Comparison of ENCODE assay signal across 13 cellular contexts in the genomic region with DNA sequence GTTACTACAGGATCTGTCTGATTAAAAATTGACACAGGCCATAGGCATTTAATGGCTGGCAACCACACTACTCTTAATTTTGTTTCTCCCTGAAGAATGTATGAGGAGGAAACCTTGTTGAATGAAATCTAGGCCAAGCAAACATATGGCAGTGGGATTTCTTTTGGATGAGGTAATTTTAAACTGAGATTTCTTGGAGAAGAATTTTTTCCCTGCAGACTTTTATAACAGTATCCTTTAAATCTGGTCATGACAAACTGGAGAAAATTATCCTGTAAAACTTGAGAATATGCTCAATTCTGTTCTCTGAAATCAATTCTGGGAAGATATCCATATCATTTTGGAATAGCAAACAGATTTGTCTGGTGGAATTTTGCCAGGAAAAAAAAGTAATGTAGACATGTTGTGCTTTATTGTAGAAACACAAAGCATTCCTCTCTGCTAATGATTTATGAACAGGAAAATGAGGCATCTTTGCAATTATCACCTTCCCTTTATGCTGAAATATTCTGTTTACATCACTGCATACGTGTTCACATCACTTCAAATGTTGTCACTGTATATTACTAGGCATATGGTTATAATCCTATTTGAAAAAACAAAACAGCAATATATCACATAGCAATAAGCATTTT.
DNase-seq lines count a peak whose midpoint lies in the region; ATAC-seq and TF ChIP-seq lines count a peak whose summit lies in the region.
"Had no signal": no experiment of that assay in that cellular context is flagged by ENCODE, and none has a peak within 500 bp of the region (broad histone marks: within the 10 kb centered on the region; RNA-seq: fewer than 3 reads in every experiment).

No MANE protein-coding gene starts in this region.

- WGBS in IMR-90 (ENCODE audit: extremely low coverage in 2 of 2, insufficient read length in 1 of 2), 2 experiments, result no CpG with 5 or more reads among the region's 1 CpG
- WGBS in sigmoid colon, 2 donors, result 61 to 78% methylated on average over 1 of the region's 1 CpG

- TF ChIP-seq POLR2A in IMR-90 (IDR thresholded peaks at IDR 0.05; ENCODE audit: low read depth, low read length) (no peak), sigmoid colon (IDR thresholded peaks at IDR 0.05) (no peak)

- POLR2A ChIA-PET in IMR-90 (lab: Charles Lee; ENCODE audit: unreplicated experiment), result no interaction called here

- intact Hi-C loops in IMR-90 (cut with micrococcal nuclease), result loop anchor here (5.0 kb wide), 1 partner anchor 70 kb away; no protein-coding TSS in a partner anchor
- intact Hi-C loops in sigmoid colon (cut with DNase I), result no loop called here

- H4K8ac ChIP-seq in IMR-90 (ENCODE audit: low read depth in 2 of 2, low read length in 2 of 2), result no peak overlapping the region

- ATAC-seq in IMR-90 (ENCODE audit: low read depth) (peak; percentile 94), GM21576 (IDR thresholded peaks at IDR 0.05; ENCODE audit: unreplicated experiment) (no peak)
- ATAC-seq: stimulated activated naive B cell treated with anti-CD40 and anti-IgM and Interleukin-4, amounts not matched to agents 10 μg/mL and 1 μg/mL and 100 μg/mL, for 72 hours had no signal

- no peaks in the 10 kb centered on the region for H3K79me1 ChIP-seq in IMR-90 (ENCODE audit: low read depth in 1 of 2, low read length in 2 of 2)

- CTCF ChIA-PET in IMR-90 (lab: Yijun Ruan, JAX), result interaction anchor here (0.6 to 1.1 kb wide), 3 partner anchors 10 to 840 kb away, joined by 3 read pairs; no protein-coding TSS in a partner anchor

- peak overlapping the region; percentile 61; the same call in 1 of the 2 replicates for H4K5ac ChIP-seq in IMR-90 (ENCODE audit: low read depth, low read length)

- DNase-seq in AG08396 (ENCODE audit: low spot score) (peak; percentile 29), IMR-90 (peak; percentile 87), brain microvascular endothelial cell (peak; percentile 40), left kidney (ENCODE audit: low read depth, low spot score) (peak; percentile 4), islet precursor cell (no peak), sigmoid colon (no peak), GM19238 (ENCODE audit: insufficient read length, low spot score) (no peak)
- DNase-seq: activated CD4-positive, alpha-beta T cell treated with anti-CD3 and anti-CD28 coated beads, Interleukin-2, amount 50 U/mL, for 48 hours; activated naive CD4-positive, alpha-beta T cell treated with anti-CD3 and anti-CD28 coated beads, Interleukin-2, amount 10 ng/mL, durations not matched to agents 7 days and 5 days; stimulated activated naive B cell treated with anti-CD40 and anti-IgM and Interleukin-4, amounts not matched to agents 10 μg/mL and 1 μg/mL and 100 μg/mL, for 72 hours; T-helper 1 cell had no signal

- no peak overlapping the region for H2AK9ac ChIP-seq in IMR-90 (replicated peaks; ENCODE audit: low read depth, low read length, poor library complexity)

- H3K9ac ChIP-seq in IMR-90 (ENCODE audit: low read depth, low read length), result no peak overlapping the region
- H3K9ac ChIP-seq: BLaER1 had no signal

- peak overlapping the region; percentile 89 for H2BK5ac ChIP-seq in IMR-90 (ENCODE audit: low read depth, low read length, poor library complexity, severe bottlenecking)

- H3K9me3 ChIP-seq in IMR-90 (ENCODE audit: control insufficient read depth, insufficient read depth, low read length) (no peaks in the 10 kb centered on the region), sigmoid colon (peaks cover 0 to 2% (median 0%) of the 10 kb centered on the region in 4 donors)
- H3K9me3 ChIP-seq: BLaER1 had no signal

- H4K91ac ChIP-seq in IMR-90 (ENCODE audit: insufficient read depth, low read depth, low read length), result no peak overlapping the region

- TF ChIP-seq EP300 in sigmoid colon (IDR thresholded peaks at IDR 0.05), result no peak

- H3K4me2 ChIP-seq in IMR-90 (ENCODE audit: low read depth, low read length), result peak overlapping the region; percentile 41; the same call in 1 of the 2 replicates
- H3K4me2 ChIP-seq: BLaER1 had no signal

- H3K4me3 ChIP-seq in IMR-90 (ENCODE audit: insufficient read depth, low read depth, low read length) (no peak overlapping the region), brain microvascular endothelial cell (ENCODE audit: low read depth, low read length) (no peak overlapping the region), sigmoid colon (no peak overlapping the region)
- H3K4me3 ChIP-seq: BLaER1 had no signal

- dilution Hi-C loops in IMR-90 (cut with HindIII; ENCODE audit: low sequenced_read_pairs, unreplicated experiment), result no loop called here

- no peak overlapping the region for H2AFZ ChIP-seq in IMR-90 (replicated peaks; ENCODE audit: low read length, poor library complexity)

- H3K4me1 ChIP-seq in IMR-90 (ENCODE audit: control insufficient read depth, insufficient read depth, low read length) (peaks cover 1% of the 10 kb centered on the region; the same call in 1 of the 2 replicates), sigmoid colon (peaks cover 0 to 10% (median 8%) of the 10 kb centered on the region in 4 donors)
- H3K4me1 ChIP-seq: BLaER1 had no signal

- H3K36me3 ChIP-seq in IMR-90 (ENCODE audit: control insufficient read depth, insufficient read depth, low read length), result no peaks in the 10 kb centered on the region
- no peaks in the 10 kb centered on the region for H3K36me3 ChIP-seq in brain microvascular endothelial cell (replicated peaks)
- no peaks in the 10 kb centered on the region for H3K36me3 ChIP-seq in sigmoid colon
- H3K36me3 ChIP-seq: BLaER1 had no signal

- no peaks in the 10 kb centered on the region for H4K20me1 ChIP-seq in IMR-90 (ENCODE audit: insufficient read depth, low read length)
- H4K20me1 ChIP-seq: BLaER1 had no signal

- peak overlapping the region; percentile 54 for H3K56ac ChIP-seq in IMR-90 (ENCODE audit: extremely low read depth, insufficient read depth, low read length)

- peak overlapping the region; percentile 59; the same call in 1 of the 2 replicates for H3K27ac ChIP-seq in IMR-90 (ENCODE audit: insufficient read depth, low read length)
- H3K27ac ChIP-seq in brain microvascular endothelial cell, result no peak overlapping the region
- no peak overlapping the region for H3K27ac ChIP-seq in sigmoid colon
- H3K27ac ChIP-seq: BLaER1 had no signal

- peak overlapping the region; percentile 65; the same call in 1 of the 2 replicates for H2BK20ac ChIP-seq in IMR-90 (ENCODE audit: low read depth, low read length)

- in situ Hi-C loops in IMR-90 (cut with MboI; ENCODE audit: low sequenced_read_pairs) (no loop called here), brain microvascular endothelial cell (cut with HindIII; ENCODE audit: low pct_ligation_motif_present, low sequenced_read_pairs) (no loop called here)

- H3K4ac ChIP-seq in IMR-90 (ENCODE audit: low read depth, low read length), result no peak overlapping the region

- peak overlapping the region; percentile 78; the same call in 1 of the 2 replicates for H3K18ac ChIP-seq in IMR-90 (ENCODE audit: low read depth, low read length)

- no peak for TF ChIP-seq RAD21 in IMR-90 (IDR thresholded peaks at IDR 0.05; ENCODE audit: low read length)

- H3K14ac ChIP-seq in IMR-90 (replicated peaks; ENCODE audit: low read depth, low read length), result peak overlapping the region; percentile 62; the same call in 1 of the 2 replicates

- BruUV-seq in IMR-90 (replicated peaks; lab: Mats Ljungman, UMichigan), result no TSS peak

- H2BK15ac ChIP-seq in IMR-90 (ENCODE audit: low read depth, low read length), result peak overlapping the region; percentile 60; the same call in 1 of the 3 replicates

- H3K27me3 ChIP-seq in IMR-90 (ENCODE audit: control insufficient read depth, insufficient read depth, low read length) (no peaks in the 10 kb centered on the region), brain microvascular endothelial cell (replicated peaks) (no peaks in the 10 kb centered on the region), sigmoid colon (no peaks in the 10 kb centered on the region)
- H3K27me3 ChIP-seq: BLaER1 had no signal

- TF ChIP-seq CTCF in IMR-90 (conservative IDR thresholded peaks at IDR 0.05; ENCODE audit: low read depth, low read length) (no peak), brain microvascular endothelial cell (IDR thresholded peaks at IDR 0.05; ENCODE audit: low read depth, low read length, missing control alignments) (no peak), sigmoid colon (IDR thresholded peaks at IDR 0.05) (no peak)

- no peak overlapping the region for H2AK5ac ChIP-seq in IMR-90 (ENCODE audit: low read depth, low read length)

- peak overlapping the region; percentile 89; the same call in 1 of the 2 replicates for H2BK120ac ChIP-seq in IMR-90 (ENCODE audit: low read depth, low read length)

- no peak overlapping the region for H3K23ac ChIP-seq in IMR-90 (ENCODE audit: low read depth, low read length)

- peaks cover 2% of the 10 kb centered on the region; the same call in 1 of the 2 replicates for H3K9me1 ChIP-seq in IMR-90 (ENCODE audit: insufficient read depth, low read length)

TF ChIP-seq in IMR-90, 13 proteins besides CTCF, POLR2A, EP300 and RAD21:
- no peak for TF ChIP-seq MAZ (IDR thresholded peaks at IDR 0.05; ENCODE audit: borderline replicate concordance, low read depth, low read length)

Comparison
In these comparisons a context has a peak if more than half of its experiments do, and no peak if none do; other contexts are left out.
1. DNase-seq: peak in AG08396 (single experiment), IMR-90 (single experiment), brain microvascular endothelial cell (single experiment) and left kidney (single experiment); none in islet precursor cell (single experiment), sigmoid colon (single experiment) and GM19238 (single experiment).